In genomic region chr22:49046546-49047305, GRCh38 we compare ENCODE assay signal across 8 cellular contexts.
A peak's percentile ranks its signal among the peaks of the same experiment; 100 is the strongest.
DNase-seq lines count a peak whose midpoint lies in the region; ATAC-seq and TF ChIP-seq lines count a peak whose summit lies in the region.

No MANE protein-coding gene starts in this region.

- H3K4me3 ChIP-seq in DOHH2 (ENCODE audit: low read length) (no peak overlapping the region), left ventricle myocardium inferior (no peak overlapping the region)

- H3K27ac ChIP-seq in DOHH2 (ENCODE audit: low read depth, low read length) = no peak overlapping the region
- no peak overlapping the region for H3K27ac ChIP-seq in VCaP
- H3K27ac ChIP-seq in left ventricle myocardium inferior (replicated peaks) = no peak overlapping the region

- ATAC-seq in GM19455 (IDR thresholded peaks at IDR 0.05; ENCODE audit: unreplicated experiment) (no peak), GM18870 (IDR thresholded peaks at IDR 0.05; ENCODE audit: unreplicated experiment) (no peak), HG03280 (IDR thresholded peaks at IDR 0.05; ENCODE audit: unreplicated experiment) (no peak)

- peaks cover 11% of the 10 kb centered on the region for H3K4me1 ChIP-seq in DOHH2 (ENCODE audit: control insufficient read depth, low read length)
- no peaks in the 10 kb centered on the region for H3K4me1 ChIP-seq in left ventricle myocardium inferior

- no peaks in the 10 kb centered on the region for H3K9me2 ChIP-seq in DOHH2 (replicated peaks; ENCODE audit: control insufficient read depth, low read length)

- intact Hi-C loops in left ventricle myocardium inferior (cut with micrococcal nuclease) = loop anchor here (5.0 kb wide), 1 partner anchor 261 kb away; no protein-coding TSS in a partner anchor

- no peaks in the 10 kb centered on the region for H3K79me2 ChIP-seq in DOHH2 (ENCODE audit: control insufficient read depth, low read length)

- H3K27me3 ChIP-seq in DOHH2 (ENCODE audit: control insufficient read depth, low read length) (no peaks in the 10 kb centered on the region), left ventricle myocardium inferior (ENCODE audit: low read depth) (peaks cover 88% of the 10 kb centered on the region)

- no peaks in the 10 kb centered on the region for H3F3A ChIP-seq in DOHH2 (ENCODE audit: control insufficient read depth, insufficient read depth)

- H3K9me3 ChIP-seq in DOHH2 (ENCODE audit: control insufficient read depth, insufficient read depth, low read length) (no peaks in the 10 kb centered on the region), left ventricle myocardium inferior (replicated peaks) (no peaks in the 10 kb centered on the region)

- no peaks in the 10 kb centered on the region for H4K20me1 ChIP-seq in DOHH2 (ENCODE audit: control insufficient read depth, insufficient read depth, low read depth, low read length)

- H3K4me2 ChIP-seq in DOHH2 (ENCODE audit: low read length) = no peak overlapping the region

- TF ChIP-seq CTCF in DOHH2 (IDR thresholded peaks at IDR 0.05; ENCODE audit: low read depth, low read length, poor library complexity, severe bottlenecking) (peak; percentile 86), VCaP (conservative IDR thresholded peaks at IDR 0.05) (peak; percentile 63), left ventricle myocardium inferior (IDR thresholded peaks at IDR 0.05; ENCODE audit: borderline replicate concordance) (peak; percentile 54)

- H3K36me3 ChIP-seq in DOHH2 (ENCODE audit: control insufficient read depth, low read length) (no peaks in the 10 kb centered on the region), left ventricle myocardium inferior (no peaks in the 10 kb centered on the region)

- peak; percentile 73 for DNase-seq in NAMALWA (ENCODE audit: low spot score)
- no peak for DNase-seq in left ventricle myocardium inferior
- peak; percentile 11 to 15 for DNase-seq in stimulated activated CD4-positive, alpha-beta T cell treated with anti-CD3 and anti-CD28 coated beads, Interleukin-4, amount 100 ng/mL, for 48 hours (ENCODE audit: low read depth in 2 of 2)
